ENCODE assay signal across 1 cellular context in genomic region chr3:195048059-195048905, GRCh38.
TF ChIP-seq lines count a peak whose summit lies in the region.

No MANE protein-coding gene starts in this region.

TF ChIP-seq in K562, 482 proteins besides CTCF, POLR2A, EP300 and RAD21 (continued from another document):
- no peak for TF ChIP-seq STAT6 (CRISPR knock-in tag; IDR thresholded peaks at IDR 0.05)
- no peak for TF ChIP-seq CEBPG (CRISPR knock-in tag; IDR thresholded peaks at IDR 0.05)
- peak in 1 of 2 experiments; percentile 60; a peak in 1 of 4 replicates for TF ChIP-seq CEBPG (tag; conservative IDR thresholded peaks at IDR 0.05 in 1 of 2, IDR thresholded peaks at IDR 0.05 in 1 of 2)
- 0 out of 2 replicates have a peak, but pooled peaks have one; percentile 25 for TF ChIP-seq ZEB2 (IDR thresholded peaks at IDR 0.05)
- TF ChIP-seq CLOCK (CRISPR knock-in tag; IDR thresholded peaks at IDR 0.05; ENCODE audit: borderline replicate concordance), result no peak
